12 cellular contexts compared by ENCODE assay signal in the genomic region with DNA sequence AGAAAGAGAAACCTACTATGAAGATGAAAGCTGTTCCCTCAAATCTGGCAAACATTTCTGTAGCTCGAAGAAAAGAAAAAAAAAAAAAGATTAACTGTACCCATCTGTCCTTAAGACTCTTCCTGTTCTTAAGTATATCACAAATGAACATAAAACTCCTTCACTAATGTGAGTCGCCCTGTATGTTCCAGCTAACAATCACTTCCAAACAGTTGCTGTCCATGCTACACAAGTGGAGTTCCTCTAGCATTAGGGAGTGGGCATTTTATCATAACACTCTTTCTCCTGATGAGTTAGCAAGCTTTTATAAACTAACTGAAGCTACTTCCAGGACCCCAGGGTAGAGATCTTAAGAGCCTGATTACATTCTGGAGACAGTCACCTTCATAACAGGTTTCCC. TPM values are rescaled to one million over a fixed set of nuclear protein-coding genes. Genes with fewer than 3 reads are reported as not detected.
DNase-seq lines count a peak whose midpoint lies in the region; ATAC-seq, FAIRE-seq and TF ChIP-seq lines count a peak whose summit lies in the region.
"Had no signal": no experiment of that assay in that cellular context is flagged by ENCODE, and none has a peak within 500 bp of the region (broad histone marks: within the 10 kb centered on the region; RNA-seq: fewer than 3 reads in every experiment).

No MANE protein-coding gene starts in this region.

- TF ChIP-seq POLR2A in GM18505 (IDR thresholded peaks at IDR 0.05; ENCODE audit: borderline replicate concordance, extremely low read depth, insufficient read depth, insufficient read length): no peak

- ATAC-seq in naive B cell (ENCODE audit: low read depth in 2 of 2): no peak
- ATAC-seq in GM18909 (IDR thresholded peaks at IDR 0.05; ENCODE audit: poor library complexity, unreplicated experiment): no peak
- ATAC-seq in HG03571 (IDR thresholded peaks at IDR 0.05; ENCODE audit: unreplicated experiment): no peak
- ATAC-seq in GM18505 (IDR thresholded peaks at IDR 0.05; ENCODE audit: unreplicated experiment): no peak
- ATAC-seq in GM19455 (IDR thresholded peaks at IDR 0.05; ENCODE audit: unreplicated experiment): no peak

- peaks cover 0 to 15% (median 0%) of the 10 kb centered on the region in 5 experiments for H3K9me3 Mint-ChIP-seq in brain
- H3K9me3 Mint-ChIP-seq in naive B cell: no peaks in the 10 kb centered on the region

- FAIRE-seq in D721Med (lab: Jason Lieb, UNC): peak; percentile 56

- H3K4me1 Mint-ChIP-seq in brain (peaks cover 95% of the 10 kb centered on the region), naive B cell (peaks cover 45 to 84% (median 55%) of the 10 kb centered on the region in 3 donors)

- no peak for DNase-seq in D721Med (ENCODE audit: insufficient read length, low spot score)
- peak; percentile 12 for DNase-seq in MV-4-11 (lab: John Stamatoyannopoulos, UW)
- no peak for DNase-seq in naive B cell
- DNase-seq: activated gamma-delta T cell, GDM1, NCI-H1417 treated with DMSO at 0.1 percent for 48 hours, SIG-M5 had no signal

- peaks cover 64% of the 10 kb centered on the region for H3K36me3 Mint-ChIP-seq in brain
- H3K36me3 Mint-ChIP-seq in naive B cell: no peaks in the 10 kb centered on the region

- H3K27ac Mint-ChIP-seq in brain: peak overlapping the region in 4 of 5 experiments; percentile 10 to 75 (median 35)
- peak overlapping the region in 4 of 6 donors; percentile 4 to 39 (median 10) for H3K27ac Mint-ChIP-seq in naive B cell

- H3K27me3 Mint-ChIP-seq in brain (peaks cover 10% of the 10 kb centered on the region), naive B cell (no peaks in the 10 kb centered on the region)

- H3K4me3 Mint-ChIP-seq in brain: peak overlapping the region; percentile 4 to 81 (median 68)
- peak overlapping the region in 5 of 8 donors; percentile 30 to 63 (median 40) for H3K4me3 Mint-ChIP-seq in naive B cell

- TF ChIP-seq CTCF in D721Med (IDR thresholded peaks at IDR 0.05; ENCODE audit: insufficient read depth, missing control alignments) (no peak), brain (conservative IDR thresholded peaks at IDR 0.05) (no peak)

RNA-seq across cellular contexts. Expression of gene CUL3, which starts 5.8 kb away (rescaled TPM):
- polyA plus RNA-seq in brain (ENCODE audit: insufficient read depth, low read depth, low replicate concordance) (50.3 TPM), naive B cell (ENCODE audit: low read depth in 6 of 6) (10 to 100 TPM; 29.4 to 65.2 (median 40.3) TPM)
